1 cellular context compared by ENCODE assay signal in the genomic region with DNA sequence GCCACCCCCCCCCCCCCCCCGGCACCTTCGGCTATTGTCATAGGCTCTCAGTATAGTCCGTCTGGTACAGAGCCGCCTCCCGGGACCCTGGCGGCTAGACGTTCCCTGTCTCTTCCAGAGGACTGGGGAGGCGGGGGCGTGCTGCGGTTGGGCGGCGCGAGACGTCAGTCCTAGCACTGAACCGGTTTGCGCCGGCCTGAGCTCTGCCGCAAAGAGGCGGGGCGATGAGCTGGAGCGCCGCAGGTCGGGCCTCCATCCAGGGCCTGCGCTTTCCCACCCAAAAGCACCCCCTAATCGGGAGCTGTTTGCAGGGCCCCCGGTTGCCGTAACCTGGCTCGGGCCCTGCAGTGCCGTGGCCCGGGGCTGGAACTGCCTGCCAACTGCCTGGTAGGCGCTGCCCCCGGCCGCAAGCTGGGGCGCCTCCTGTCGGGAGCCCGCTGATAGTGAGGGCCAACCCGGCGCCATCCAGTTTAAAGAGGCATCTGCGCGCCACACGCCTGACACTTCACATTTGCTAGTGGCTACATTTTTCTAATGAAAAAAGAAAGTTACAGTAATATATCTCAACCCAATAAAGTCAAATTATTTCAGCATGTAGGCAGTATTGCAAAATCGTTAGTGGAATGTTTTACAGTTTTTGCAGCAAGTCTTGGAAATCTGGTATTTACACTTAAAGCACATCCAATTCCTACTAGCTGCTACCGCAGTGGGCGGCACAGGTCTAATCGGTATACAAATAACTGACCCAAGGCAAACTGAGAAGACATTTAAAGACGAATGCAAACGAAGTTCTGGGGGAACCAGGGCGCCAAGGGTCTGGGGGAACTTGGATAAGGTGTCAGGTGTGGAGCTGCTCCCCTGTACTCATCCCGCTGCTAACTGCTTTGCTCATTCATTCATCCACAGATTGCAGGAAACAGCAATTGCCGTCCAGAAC.
TF ChIP-seq lines count a peak whose summit lies in the region.

No MANE protein-coding gene starts in this region.

TF ChIP-seq in K562, 482 proteins besides CTCF, POLR2A, EP300 and RAD21 (continued from another document and continues in another):
- TF ChIP-seq, protein P1, sequence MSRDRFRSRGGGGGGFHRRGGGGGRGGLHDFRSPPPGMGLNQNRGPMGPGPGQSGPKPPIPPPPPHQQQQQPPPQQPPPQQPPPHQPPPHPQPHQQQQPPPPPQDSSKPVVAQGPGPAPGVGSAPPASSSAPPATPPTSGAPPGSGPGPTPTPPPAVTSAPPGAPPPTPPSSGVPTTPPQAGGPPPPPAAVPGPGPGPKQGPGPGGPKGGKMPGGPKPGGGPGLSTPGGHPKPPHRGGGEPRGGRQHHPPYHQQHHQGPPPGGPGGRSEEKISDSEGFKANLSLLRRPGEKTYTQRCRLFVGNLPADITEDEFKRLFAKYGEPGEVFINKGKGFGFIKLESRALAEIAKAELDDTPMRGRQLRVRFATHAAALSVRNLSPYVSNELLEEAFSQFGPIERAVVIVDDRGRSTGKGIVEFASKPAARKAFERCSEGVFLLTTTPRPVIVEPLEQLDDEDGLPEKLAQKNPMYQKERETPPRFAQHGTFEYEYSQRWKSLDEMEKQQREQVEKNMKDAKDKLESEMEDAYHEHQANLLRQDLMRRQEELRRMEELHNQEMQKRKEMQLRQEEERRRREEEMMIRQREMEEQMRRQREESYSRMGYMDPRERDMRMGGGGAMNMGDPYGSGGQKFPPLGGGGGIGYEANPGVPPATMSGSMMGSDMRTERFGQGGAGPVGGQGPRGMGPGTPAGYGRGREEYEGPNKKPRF (IDR thresholded peaks at IDR 0.05; ENCODE audit: low read depth, low read length) = no peak
- TF ChIP-seq ZNF57 (CRISPR knock-in tag; IDR thresholded peaks at IDR 0.05) (no peak), POLR2AphosphoS5 (IDR thresholded peaks at IDR 0.05; ENCODE audit: control insufficient read depth, insufficient read depth, low read depth, low read length) (peak; percentile 65), GABPB2 (CRISPR knock-in tag; conservative IDR thresholded peaks at IDR 0.05) (no peak), GABPB1 (CRISPR knock-in tag; IDR thresholded peaks at IDR 0.05) (peak; percentile 58; the same call in 1 of the 2 replicates), ARHGAP35 (IDR thresholded peaks at IDR 0.05; ENCODE audit: partially characterized antibody) (no peak), MCM5 (IDR thresholded peaks at IDR 0.05; ENCODE audit: low read depth) (no peak), STAG1 (CRISPR knock-in tag; IDR thresholded peaks at IDR 0.05; ENCODE audit: borderline replicate concordance) (no peak), L3MBTL2 (IDR thresholded peaks at IDR 0.05) (peak; percentile 70), FOXA1 (IDR thresholded peaks at IDR 0.05; ENCODE audit: borderline replicate concordance) (no peak), NR2C1 (IDR thresholded peaks at IDR 0.05) (no peak), NR2C1 (tag; IDR thresholded peaks at IDR 0.05) (no peak), FOSL1 (tag; conservative IDR thresholded peaks at IDR 0.05) (no peak), MIER1 (IDR thresholded peaks at IDR 0.05; ENCODE audit: low read depth) (no peak), ARNT (IDR thresholded peaks at IDR 0.05) (no peak), FOXK1 (CRISPR knock-in tag; IDR thresholded peaks at IDR 0.05; ENCODE audit: borderline replicate concordance) (0 out of 2 replicates have a peak, but pooled peaks have one; percentile 32), FOXK2 (conservative IDR thresholded peaks at IDR 0.05 in 1 of 2, IDR thresholded peaks at IDR 0.05 in 1 of 2; ENCODE audit: low read depth in 2 of 2) (no peak), ZNF696 (CRISPR knock-in tag; conservative IDR thresholded peaks at IDR 0.05) (no peak), RBFOX2 (IDR thresholded peaks at IDR 0.05; ENCODE audit: low read depth, low read length) (peak; percentile 83), POLR2G (IDR thresholded peaks at IDR 0.05; ENCODE audit: low read depth, low read length) (peak; percentile 80; the same call in 1 of the 2 replicates), ZNF77 (CRISPR knock-in tag; IDR thresholded peaks at IDR 0.05) (no peak), CBX8 (IDR thresholded peaks at IDR 0.05; ENCODE audit: borderline replicate concordance, extremely low read depth, low read depth, low read length, poor library complexity, severe bottlenecking) (no peak), XRCC5 (IDR thresholded peaks at IDR 0.05; ENCODE audit: low read depth, low read length) (no peak; the same call in 1 of the 2 replicates), HEY1 (CRISPR knock-in tag; IDR thresholded peaks at IDR 0.05; ENCODE audit: borderline replicate concordance) (no peak), KHSRP (IDR thresholded peaks at IDR 0.05) (no peak), ZNF311 (CRISPR knock-in tag; IDR thresholded peaks at IDR 0.05) (no peak), SLC30A9 (CRISPR knock-in tag; IDR thresholded peaks at IDR 0.05) (no peak), ZNF764 (CRISPR knock-in tag; IDR thresholded peaks at IDR 0.05; ENCODE audit: low read depth) (0 out of 2 replicates have a peak, but pooled peaks have one; percentile 64), RBM15 (IDR thresholded peaks at IDR 0.05; ENCODE audit: insufficient read depth, low read length) (no peak)
- TF ChIP-seq, protein P2, sequence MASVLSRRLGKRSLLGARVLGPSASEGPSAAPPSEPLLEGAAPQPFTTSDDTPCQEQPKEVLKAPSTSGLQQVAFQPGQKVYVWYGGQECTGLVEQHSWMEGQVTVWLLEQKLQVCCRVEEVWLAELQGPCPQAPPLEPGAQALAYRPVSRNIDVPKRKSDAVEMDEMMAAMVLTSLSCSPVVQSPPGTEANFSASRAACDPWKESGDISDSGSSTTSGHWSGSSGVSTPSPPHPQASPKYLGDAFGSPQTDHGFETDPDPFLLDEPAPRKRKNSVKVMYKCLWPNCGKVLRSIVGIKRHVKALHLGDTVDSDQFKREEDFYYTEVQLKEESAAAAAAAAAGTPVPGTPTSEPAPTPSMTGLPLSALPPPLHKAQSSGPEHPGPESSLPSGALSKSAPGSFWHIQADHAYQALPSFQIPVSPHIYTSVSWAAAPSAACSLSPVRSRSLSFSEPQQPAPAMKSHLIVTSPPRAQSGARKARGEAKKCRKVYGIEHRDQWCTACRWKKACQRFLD (CRISPR knock-in tag; IDR thresholded peaks at IDR 0.05) = no peak
- TF ChIP-seq, protein P3, sequence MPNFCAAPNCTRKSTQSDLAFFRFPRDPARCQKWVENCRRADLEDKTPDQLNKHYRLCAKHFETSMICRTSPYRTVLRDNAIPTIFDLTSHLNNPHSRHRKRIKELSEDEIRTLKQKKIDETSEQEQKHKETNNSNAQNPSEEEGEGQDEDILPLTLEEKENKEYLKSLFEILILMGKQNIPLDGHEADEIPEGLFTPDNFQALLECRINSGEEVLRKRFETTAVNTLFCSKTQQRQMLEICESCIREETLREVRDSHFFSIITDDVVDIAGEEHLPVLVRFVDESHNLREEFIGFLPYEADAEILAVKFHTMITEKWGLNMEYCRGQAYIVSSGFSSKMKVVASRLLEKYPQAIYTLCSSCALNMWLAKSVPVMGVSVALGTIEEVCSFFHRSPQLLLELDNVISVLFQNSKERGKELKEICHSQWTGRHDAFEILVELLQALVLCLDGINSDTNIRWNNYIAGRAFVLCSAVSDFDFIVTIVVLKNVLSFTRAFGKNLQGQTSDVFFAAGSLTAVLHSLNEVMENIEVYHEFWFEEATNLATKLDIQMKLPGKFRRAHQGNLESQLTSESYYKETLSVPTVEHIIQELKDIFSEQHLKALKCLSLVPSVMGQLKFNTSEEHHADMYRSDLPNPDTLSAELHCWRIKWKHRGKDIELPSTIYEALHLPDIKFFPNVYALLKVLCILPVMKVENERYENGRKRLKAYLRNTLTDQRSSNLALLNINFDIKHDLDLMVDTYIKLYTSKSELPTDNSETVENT (CRISPR knock-in tag; IDR thresholded peaks at IDR 0.05) = peak; percentile 65; the same call in 1 of the 2 replicates
- TF ChIP-seq, protein P4, sequence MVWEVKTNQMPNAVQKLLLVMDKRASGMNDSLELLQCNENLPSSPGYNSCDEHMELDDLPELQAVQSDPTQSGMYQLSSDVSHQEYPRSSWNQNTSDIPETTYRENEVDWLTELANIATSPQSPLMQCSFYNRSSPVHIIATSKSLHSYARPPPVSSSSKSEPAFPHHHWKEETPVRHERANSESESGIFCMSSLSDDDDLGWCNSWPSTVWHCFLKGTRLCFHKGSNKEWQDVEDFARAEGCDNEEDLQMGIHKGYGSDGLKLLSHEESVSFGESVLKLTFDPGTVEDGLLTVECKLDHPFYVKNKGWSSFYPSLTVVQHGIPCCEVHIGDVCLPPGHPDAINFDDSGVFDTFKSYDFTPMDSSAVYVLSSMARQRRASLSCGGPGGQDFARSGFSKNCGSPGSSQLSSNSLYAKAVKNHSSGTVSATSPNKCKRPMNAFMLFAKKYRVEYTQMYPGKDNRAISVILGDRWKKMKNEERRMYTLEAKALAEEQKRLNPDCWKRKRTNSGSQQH (CRISPR knock-in tag; IDR thresholded peaks at IDR 0.05) = no peak
- TF ChIP-seq, protein P5, sequence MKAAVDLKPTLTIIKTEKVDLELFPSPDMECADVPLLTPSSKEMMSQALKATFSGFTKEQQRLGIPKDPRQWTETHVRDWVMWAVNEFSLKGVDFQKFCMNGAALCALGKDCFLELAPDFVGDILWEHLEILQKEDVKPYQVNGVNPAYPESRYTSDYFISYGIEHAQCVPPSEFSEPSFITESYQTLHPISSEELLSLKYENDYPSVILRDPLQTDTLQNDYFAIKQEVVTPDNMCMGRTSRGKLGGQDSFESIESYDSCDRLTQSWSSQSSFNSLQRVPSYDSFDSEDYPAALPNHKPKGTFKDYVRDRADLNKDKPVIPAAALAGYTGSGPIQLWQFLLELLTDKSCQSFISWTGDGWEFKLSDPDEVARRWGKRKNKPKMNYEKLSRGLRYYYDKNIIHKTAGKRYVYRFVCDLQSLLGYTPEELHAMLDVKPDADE (conservative IDR thresholded peaks at IDR 0.05; ENCODE audit: control insufficient read depth, low read depth, low read length) = no peak
- TF ChIP-seq, protein P6, sequence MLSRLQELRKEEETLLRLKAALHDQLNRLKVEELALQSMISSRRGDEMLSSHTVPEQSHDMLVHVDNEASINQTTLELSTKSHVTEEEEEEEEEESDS (CRISPR knock-in tag; IDR thresholded peaks at IDR 0.05) = no peak
- TF ChIP-seq, protein P7, sequence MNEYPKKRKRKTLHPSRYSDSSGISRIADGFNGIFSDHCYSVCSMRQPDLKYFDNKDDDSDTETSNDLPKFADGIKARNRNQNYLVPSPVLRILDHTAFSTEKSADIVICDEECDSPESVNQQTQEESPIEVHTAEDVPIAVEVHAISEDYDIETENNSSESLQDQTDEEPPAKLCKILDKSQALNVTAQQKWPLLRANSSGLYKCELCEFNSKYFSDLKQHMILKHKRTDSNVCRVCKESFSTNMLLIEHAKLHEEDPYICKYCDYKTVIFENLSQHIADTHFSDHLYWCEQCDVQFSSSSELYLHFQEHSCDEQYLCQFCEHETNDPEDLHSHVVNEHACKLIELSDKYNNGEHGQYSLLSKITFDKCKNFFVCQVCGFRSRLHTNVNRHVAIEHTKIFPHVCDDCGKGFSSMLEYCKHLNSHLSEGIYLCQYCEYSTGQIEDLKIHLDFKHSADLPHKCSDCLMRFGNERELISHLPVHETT (CRISPR knock-in tag; conservative IDR thresholded peaks at IDR 0.05 in 1 of 2, IDR thresholded peaks at IDR 0.05 in 1 of 2) = no peak
- TF ChIP-seq, protein P8, sequence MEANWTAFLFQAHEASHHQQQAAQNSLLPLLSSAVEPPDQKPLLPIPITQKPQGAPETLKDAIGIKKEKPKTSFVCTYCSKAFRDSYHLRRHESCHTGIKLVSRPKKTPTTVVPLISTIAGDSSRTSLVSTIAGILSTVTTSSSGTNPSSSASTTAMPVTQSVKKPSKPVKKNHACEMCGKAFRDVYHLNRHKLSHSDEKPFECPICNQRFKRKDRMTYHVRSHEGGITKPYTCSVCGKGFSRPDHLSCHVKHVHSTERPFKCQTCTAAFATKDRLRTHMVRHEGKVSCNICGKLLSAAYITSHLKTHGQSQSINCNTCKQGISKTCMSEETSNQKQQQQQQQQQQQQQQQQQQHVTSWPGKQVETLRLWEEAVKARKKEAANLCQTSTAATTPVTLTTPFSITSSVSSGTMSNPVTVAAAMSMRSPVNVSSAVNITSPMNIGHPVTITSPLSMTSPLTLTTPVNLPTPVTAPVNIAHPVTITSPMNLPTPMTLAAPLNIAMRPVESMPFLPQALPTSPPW (CRISPR knock-in tag; IDR thresholded peaks at IDR 0.05) = peak; percentile 99
- TF ChIP-seq, protein P9, sequence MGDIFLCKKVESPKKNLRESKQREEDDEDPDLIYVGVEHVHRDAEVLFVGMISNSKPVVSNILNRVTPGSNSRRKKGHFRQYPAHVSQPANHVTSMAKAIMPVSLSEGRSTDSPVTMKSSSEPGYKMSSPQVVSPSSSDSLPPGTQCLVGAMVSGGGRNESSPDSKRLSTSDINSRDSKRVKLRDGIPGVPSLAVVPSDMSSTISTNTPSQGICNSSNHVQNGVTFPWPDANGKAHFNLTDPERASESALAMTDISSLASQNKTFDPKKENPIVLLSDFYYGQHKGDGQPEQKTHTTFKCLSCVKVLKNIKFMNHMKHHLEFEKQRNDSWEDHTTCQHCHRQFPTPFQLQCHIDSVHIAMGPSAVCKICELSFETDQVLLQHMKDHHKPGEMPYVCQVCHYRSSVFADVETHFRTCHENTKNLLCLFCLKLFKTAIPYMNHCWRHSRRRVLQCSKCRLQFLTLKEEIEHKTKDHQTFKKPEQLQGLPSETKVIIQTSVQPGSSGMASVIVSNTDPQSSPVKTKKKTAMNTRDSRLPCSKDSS (IDR thresholded peaks at IDR 0.05; ENCODE audit: low read depth, partially characterized antibody) = no peak
- TF ChIP-seq, protein P10, sequence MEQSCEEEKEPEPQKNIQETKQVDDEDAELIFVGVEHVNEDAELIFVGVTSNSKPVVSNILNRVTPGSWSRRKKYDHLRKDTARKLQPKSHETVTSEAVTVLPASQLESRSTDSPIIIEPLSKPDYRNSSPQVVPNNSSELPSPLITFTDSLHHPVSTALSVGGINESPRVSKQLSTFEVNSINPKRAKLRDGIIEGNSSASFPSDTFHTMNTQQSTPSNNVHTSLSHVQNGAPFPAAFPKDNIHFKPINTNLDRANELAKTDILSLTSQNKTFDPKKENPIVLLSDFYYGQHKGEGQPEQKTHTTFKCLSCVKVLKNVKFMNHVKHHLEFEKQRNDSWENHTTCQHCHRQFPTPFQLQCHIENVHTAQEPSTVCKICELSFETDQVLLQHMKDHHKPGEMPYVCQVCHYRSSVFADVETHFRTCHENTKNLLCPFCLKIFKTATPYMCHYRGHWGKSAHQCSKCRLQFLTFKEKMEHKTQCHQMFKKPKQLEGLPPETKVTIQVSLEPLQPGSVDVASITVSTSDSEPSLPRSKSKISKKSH (CRISPR knock-in tag; IDR thresholded peaks at IDR 0.05) = no peak
- TF ChIP-seq, protein P11, sequence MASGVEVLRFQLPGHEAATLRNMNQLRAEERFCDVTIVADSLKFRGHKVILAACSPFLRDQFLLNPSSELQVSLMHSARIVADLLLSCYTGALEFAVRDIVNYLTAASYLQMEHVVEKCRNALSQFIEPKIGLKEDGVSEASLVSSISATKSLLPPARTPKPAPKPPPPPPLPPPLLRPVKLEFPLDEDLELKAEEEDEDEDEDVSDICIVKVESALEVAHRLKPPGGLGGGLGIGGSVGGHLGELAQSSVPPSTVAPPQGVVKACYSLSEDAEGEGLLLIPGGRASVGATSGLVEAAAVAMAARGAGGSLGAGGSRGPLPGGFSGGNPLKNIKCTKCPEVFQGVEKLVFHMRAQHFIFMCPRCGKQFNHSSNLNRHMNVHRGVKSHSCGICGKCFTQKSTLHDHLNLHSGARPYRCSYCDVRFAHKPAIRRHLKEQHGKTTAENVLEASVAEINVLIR (CRISPR knock-in tag; IDR thresholded peaks at IDR 0.05) = no peak
